In the genomic region with DNA sequence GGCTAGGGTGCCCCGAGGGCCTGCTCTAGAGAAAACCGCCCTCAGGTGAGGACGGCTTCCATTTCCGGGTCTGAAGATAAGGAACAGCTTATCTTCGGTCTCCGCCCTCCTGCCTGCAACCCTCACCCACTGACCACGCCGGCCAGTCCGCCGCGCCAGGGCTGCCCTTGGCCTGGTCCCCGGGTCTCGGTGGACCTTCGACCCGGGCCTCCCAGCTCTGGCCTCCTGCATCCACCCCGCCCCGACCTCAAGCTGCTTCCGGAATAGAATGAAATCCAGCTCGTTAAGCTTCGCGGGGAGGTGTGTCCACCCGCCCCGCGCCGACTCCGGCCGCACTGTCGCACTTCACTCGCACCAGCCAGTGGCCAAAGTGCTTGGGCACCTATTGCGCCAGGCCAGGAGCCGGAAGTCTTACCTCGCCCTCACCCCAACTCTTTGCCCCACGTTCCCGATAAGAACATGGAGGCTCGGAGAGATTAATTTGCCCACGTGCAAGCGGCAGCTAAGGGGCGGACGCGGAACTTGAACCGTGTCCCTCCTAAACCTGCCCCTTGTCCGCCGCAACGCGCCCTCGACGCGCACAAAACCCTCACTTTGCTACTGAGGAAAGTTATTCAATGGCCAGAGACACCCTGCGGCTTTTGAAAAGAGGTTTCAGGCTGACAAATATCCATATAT, we compare ENCODE assay signal across 8 cellular contexts. TPM values are rescaled to one million over a fixed set of nuclear protein-coding genes. Genes with fewer than 3 reads are reported as not detected.
DNase-seq lines count a peak whose midpoint lies in the region; ATAC-seq and TF ChIP-seq lines count a peak whose summit lies in the region.

No MANE protein-coding gene starts in this region.

- peak overlapping the region; percentile 77 for H3K4me3 Mint-ChIP-seq in activated T-cell treated with anti-CD3 and anti-CD28 coated beads, Interleukin-2, amount 50 U/mL, for 24 hours

- H3K4me1 Mint-ChIP-seq in activated T-cell treated with anti-CD3 and anti-CD28 coated beads, Interleukin-2, amount 50 U/mL, for 24 hours (ENCODE audit: low read depth), result peaks cover 14% of the 10 kb centered on the region

- peaks cover 18% of the 10 kb centered on the region for H3K27me3 Mint-ChIP-seq in activated T-cell treated with anti-CD3 and anti-CD28 coated beads, Interleukin-2, amount 50 U/mL, for 24 hours

- intact Hi-C loops in Right ventricle myocardium inferior (cut with DNase I) (loop anchor here (1.0 to 10.0 kb wide), 4 partner anchors 97 to 610 kb away; partner anchors contain the start of gene CSNK2A2), cardiac septum (cut with DNase I) (loop anchor here (1.0 to 10.0 kb wide), 2 partner anchors 97 to 300 kb away; no protein-coding TSS in a partner anchor), heart left ventricle (cut with DNase I) (loop anchor here in 5 of 10 donors (5.0 to 10.0 kb wide), 8 partner anchors 57 to 460 kb away; partner anchors contain the start of gene CSNK2A2 (in 4 of the 5))

- peaks cover 0 to 25% (median 0%) of the 10 kb centered on the region in 9 donors for H3K27me3 ChIP-seq in heart left ventricle
- no peaks in the 10 kb centered on the region for H3K27me3 ChIP-seq in rectal smooth muscle tissue (ENCODE audit: control insufficient read depth, insufficient read depth, low read length)

- peak overlapping the region; percentile 3 for H3K9ac ChIP-seq in rectal smooth muscle tissue (ENCODE audit: low read length)

- H3K27ac ChIP-seq in heart left ventricle (peak overlapping the region in 11 of 12 donors; percentile 75 to 99 (median 96)), rectal smooth muscle tissue (ENCODE audit: low read depth, low read length) (peak overlapping the region; percentile 81)

- H3K9me3 Mint-ChIP-seq in activated T-cell treated with anti-CD3 and anti-CD28 coated beads, Interleukin-2, amount 50 U/mL, for 24 hours, result no peaks in the 10 kb centered on the region

- H3K36me3 Mint-ChIP-seq in activated T-cell treated with anti-CD3 and anti-CD28 coated beads, Interleukin-2, amount 50 U/mL, for 24 hours (ENCODE audit: low read depth), result peaks cover 9% of the 10 kb centered on the region

- no peak for TF ChIP-seq CTCF in heart left ventricle (IDR thresholded peaks at IDR 0.05)

- 6 to 18% (median 10%) methylated on average over 41 to 49 of the region's 49 CpGs for WGBS in heart left ventricle, 4 donors

- peaks cover 14 to 85% (median 65%) of the 10 kb centered on the region in 12 donors for H3K4me1 ChIP-seq in heart left ventricle
- peaks cover 16% of the 10 kb centered on the region for H3K4me1 ChIP-seq in rectal smooth muscle tissue (ENCODE audit: control insufficient read depth, insufficient read depth, low read length)

- H3K27ac Mint-ChIP-seq in activated T-cell treated with anti-CD3 and anti-CD28 coated beads, Interleukin-2, amount 50 U/mL, for 24 hours, result peak overlapping the region; percentile 61

- ATAC-seq in Right ventricle myocardium inferior (no peak), heart left ventricle (no peak)

- H3K4me3 ChIP-seq in heart left ventricle (peak overlapping the region; percentile 60 to 96 (median 88)), rectal smooth muscle tissue (ENCODE audit: low read length) (peak overlapping the region; percentile 77)

- peaks cover 0 to 13% (median 0%) of the 10 kb centered on the region in 9 donors for H3K36me3 ChIP-seq in heart left ventricle
- no peaks in the 10 kb centered on the region for H3K36me3 ChIP-seq in rectal smooth muscle tissue (ENCODE audit: control insufficient read depth, insufficient read depth, low read length)

- DNase-seq in Right ventricle myocardium inferior (ENCODE audit: missing footprints) (peak; percentile 75), cardiac septum (ENCODE audit: low spot score) (no peak), heart left ventricle (peak in 3 of 5 donors; percentile 37 to 69 (median 51)), medulla oblongata (ENCODE audit: extremely low spot score) (no peak), SKM-1 (lab: John Stamatoyannopoulos, UW; ENCODE audit: unreplicated experiment) (no peak), GOT3 (lab: John Stamatoyannopoulos, UW) (no peak)
- peak; percentile 65 for DNase-seq in activated T-cell treated with anti-CD3 and anti-CD28 coated beads, Interleukin-2, amount 50 U/mL, for 24 hours

- TF ChIP-seq POLR2A in heart left ventricle (IDR thresholded peaks at IDR 0.05), result no peak

- H3K9me3 ChIP-seq in heart left ventricle, result no peaks in the 10 kb centered on the region

RNA-seq across cellular contexts. Expression of gene MMP15, which starts 0.7 kb away (rescaled TPM):
- total RNA-seq in Right ventricle myocardium inferior (70.3 TPM), cardiac septum (53.5 TPM), heart left ventricle (10 to 100 TPM; 24.2 to 84.7 (median 60.9) TPM)
- 10 to 100 TPM; 22.1 to 45.3 TPM for polyA plus RNA-seq in heart left ventricle

RNA-seq across cellular contexts. Expression of gene USB1, which starts 23.6 kb away (rescaled TPM):
- total RNA-seq in Right ventricle myocardium inferior (36.2 TPM), cardiac septum (36.0 TPM), heart left ventricle (10 to 100 TPM; 20.3 to 61.9 (median 34.4) TPM)
- polyA plus RNA-seq in heart left ventricle, result 10 to 100 TPM; 25.5 to 60.7 TPM

RNA-seq across cellular contexts. Expression of gene ZNF319, which starts 24.3 kb away (rescaled TPM):
- total RNA-seq in Right ventricle myocardium inferior (7.0 TPM), cardiac septum (7.2 TPM), heart left ventricle (10 to 100 TPM in 1 of 9 donors, 1 to 10 TPM in 8; 6.8 to 10.5 (median 8.6) TPM)
- 1 to 10 TPM; 5.6 to 5.8 TPM for polyA plus RNA-seq in heart left ventricle

RNA-seq across cellular contexts. Expression of gene CNGB1, which starts 53.9 kb away (rescaled TPM):
- not detected for total RNA-seq in Right ventricle myocardium inferior
- total RNA-seq in cardiac septum, result not detected
- not detected for total RNA-seq in heart left ventricle
- polyA plus RNA-seq in heart left ventricle, result not detected

Comparison
In these comparisons a context has a peak if more than half of its experiments do, and no peak if none do; other contexts are left out.
1. DNase-seq: peak in Right ventricle myocardium inferior (single experiment), activated T-cell treated with anti-CD3 and anti-CD28 coated beads, Interleukin-2, amount 50 U/mL, for 24 hours (single experiment) and heart left ventricle (3 of 5); none in cardiac septum (single experiment), medulla oblongata (single experiment), SKM-1 (single experiment) and GOT3 (single experiment).